ENCODE assay signal across 1 cellular context in the genomic region with DNA sequence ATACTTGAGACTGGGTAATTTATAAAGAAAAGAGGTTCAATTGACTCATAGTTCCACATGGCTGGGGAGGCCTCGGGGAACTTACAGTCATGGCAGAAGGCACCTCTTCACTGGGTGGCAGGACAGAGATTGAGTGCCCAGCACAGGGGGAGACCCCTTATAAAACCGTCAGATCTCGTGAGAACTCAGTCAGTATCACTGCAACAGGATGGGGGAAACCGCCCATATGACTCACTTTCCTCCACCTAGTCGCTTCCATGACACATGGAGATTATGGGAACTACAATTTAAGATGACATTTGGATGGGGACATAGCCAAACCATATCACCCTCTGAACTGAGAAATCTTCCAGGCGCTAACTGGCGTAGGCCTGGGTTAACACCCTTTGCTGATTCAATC.
TF ChIP-seq lines count a peak whose summit lies in the region.

No MANE protein-coding gene starts in this region.

TF ChIP-seq in SK-N-SH, 30 proteins besides CTCF, POLR2A, EP300 and RAD21 (continued from another document):
- TF ChIP-seq POLR2AphosphoS5 (IDR thresholded peaks at IDR 0.05; ENCODE audit: low read depth, low read length) (no peak), GATA2 (CRISPR knock-in tag; IDR thresholded peaks at IDR 0.05) (no peak), RFX5 (IDR thresholded peaks at IDR 0.05; ENCODE audit: low read length) (no peak), MEF2A (IDR thresholded peaks at IDR 0.05; ENCODE audit: borderline replicate concordance, low read depth) (no peak)
